Comparison of ENCODE assay signal across 28 cellular contexts in the genomic region with DNA sequence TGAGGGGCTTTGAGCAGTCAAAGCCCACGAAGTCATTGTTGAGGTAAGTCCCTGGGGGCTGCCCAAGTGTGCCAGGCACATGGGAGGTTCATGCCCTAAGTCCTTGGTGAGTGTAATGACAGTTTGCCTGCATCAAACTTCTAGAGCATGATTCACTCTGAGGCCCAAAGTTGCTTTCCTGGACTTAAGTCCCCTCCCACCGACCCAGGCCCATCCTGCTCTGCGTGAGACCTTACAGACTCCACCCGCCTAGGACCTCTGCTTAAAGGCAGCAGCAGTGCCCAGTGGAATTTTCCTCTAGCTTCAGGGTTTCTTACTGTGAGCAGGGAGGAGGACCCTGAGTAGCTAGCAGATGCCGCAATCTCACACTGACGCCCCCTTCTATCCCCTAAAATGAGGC. TPM values are rescaled to one million over a fixed set of nuclear protein-coding genes. Genes with fewer than 3 reads are reported as not detected.
"Had no signal": no experiment of that assay in that cellular context is flagged by ENCODE, and none has a peak within 500 bp of the region (broad histone marks: within the 10 kb centered on the region; RNA-seq: fewer than 3 reads in every experiment).

No MANE protein-coding gene starts in this region.

- H3K36me3 ChIP-seq: cardiac muscle cell, sigmoid colon, thoracic aorta, upper lobe of left lung had no signal

- H3K4me3 Mint-ChIP-seq: activated CD4-positive, alpha-beta memory T cell treated with anti-CD3 and anti-CD28 coated beads for 36 hours; activated naive CD8-positive, alpha-beta T cell treated with anti-CD3 and anti-CD28 coated beads, Interleukin-2, amount 10 ng/mL, durations not matched to agents 7 days and 5 days; memory B cell; naive thymus-derived CD8-positive, alpha-beta T cell had no signal

- H3K4me2 ChIP-seq: hepatocyte had no signal

- H3K79me2 ChIP-seq: hepatocyte had no signal

- H3K4me3 ChIP-seq: cardiac muscle cell, hepatocyte, sigmoid colon, thoracic aorta, upper lobe of left lung had no signal

- H3K9me3 Mint-ChIP-seq: activated CD4-positive, alpha-beta memory T cell treated with anti-CD3 and anti-CD28 coated beads for 36 hours; activated naive CD8-positive, alpha-beta T cell treated with anti-CD3 and anti-CD28 coated beads, Interleukin-2, amount 10 ng/mL, durations not matched to agents 7 days and 5 days; memory B cell; naive thymus-derived CD8-positive, alpha-beta T cell had no signal

- ATAC-seq: naive thymus-derived CD8-positive, alpha-beta T cell had no signal

- H3K27ac ChIP-seq: cardiac muscle cell, hepatocyte, sigmoid colon, thoracic aorta, upper lobe of left lung had no signal

- H3K36me3 Mint-ChIP-seq: activated CD4-positive, alpha-beta memory T cell treated with anti-CD3 and anti-CD28 coated beads for 36 hours; activated naive CD8-positive, alpha-beta T cell treated with anti-CD3 and anti-CD28 coated beads, Interleukin-2, amount 10 ng/mL, durations not matched to agents 7 days and 5 days; memory B cell; naive thymus-derived CD8-positive, alpha-beta T cell had no signal

- H2AFZ ChIP-seq: hepatocyte had no signal

- H3K27ac Mint-ChIP-seq: activated CD4-positive, alpha-beta memory T cell treated with anti-CD3 and anti-CD28 coated beads for 36 hours; activated naive CD8-positive, alpha-beta T cell treated with anti-CD3 and anti-CD28 coated beads, Interleukin-2, amount 10 ng/mL, durations not matched to agents 7 days and 5 days; memory B cell; naive thymus-derived CD8-positive, alpha-beta T cell; progenitor cell of endocrine pancreas had no signal

- H3K9me3 ChIP-seq: sigmoid colon, thoracic aorta, upper lobe of left lung had no signal

- DNase-seq: activated CD4-positive, alpha-beta memory T cell treated with anti-CD3 and anti-CD28 coated beads for 36 hours; activated CD4-positive, alpha-beta T cell treated with anti-CD3 and anti-CD28 coated beads for 48 hours; activated naive CD4-positive, alpha-beta T cell treated with Interleukin-2 at 50 U/mL for 16 hours; activated naive CD8-positive, alpha-beta T cell treated with anti-CD3 and anti-CD28 coated beads, Interleukin-2, amount 10 ng/mL, durations not matched to agents 7 days and 5 days; activated T-cell treated with anti-CD3 and anti-CD28 coated beads, Interleukin-2, amount 50 U/mL, for 48 hours; amygdala; cortex of kidney; foreskin melanocyte; glutamatergic neuron; left cardiac atrium; naive thymus-derived CD8-positive, alpha-beta T cell; retina; sigmoid colon; stimulated activated CD4-positive, alpha-beta T cell treated with anti-CD3 and anti-CD28 coated beads, Interleukin-4, amount 100 ng/mL, for 1 hour; stimulated activated naive CD4-positive, alpha-beta T cell; SW 1271; T-helper 2 cell; upper lobe of left lung had no signal

- FAIRE-seq: endometrium, islet of Langerhans had no signal

RNA-seq across cellular contexts. Expression of a gene that starts 5.7 kb away (rescaled TPM):
- total RNA-seq: activated CD4-positive, alpha-beta memory T cell treated with anti-CD3 and anti-CD28 coated beads for 36 hours; activated naive CD8-positive, alpha-beta T cell treated with anti-CD3 and anti-CD28 coated beads, Interleukin-2, amount 10 ng/mL, durations not matched to agents 7 days and 5 days; cardiac muscle cell; hepatocyte; left cardiac atrium; mucosa of gallbladder; naive thymus-derived CD8-positive, alpha-beta T cell; osteocyte; progenitor cell of endocrine pancreas; sigmoid colon; thoracic aorta had no signal
- polyA plus RNA-seq: cardiac muscle cell; esophagus; hepatocyte; naive thymus-derived CD8-positive, alpha-beta T cell; sigmoid colon had no signal

RNA-seq across cellular contexts. Expression of a gene that starts 38.2 kb away (rescaled TPM):
- total RNA-seq: cardiac muscle cell, osteocyte, progenitor cell of endocrine pancreas had no signal
- polyA plus RNA-seq: cardiac muscle cell had no signal
